In genomic region chr7:128217972-128218652, GRCh38 we compare ENCODE assay signal across 15 cellular contexts. TPM values are rescaled to one million over a fixed set of nuclear protein-coding genes. Genes with fewer than 3 reads are reported as not detected.
DNase-seq lines count a peak whose midpoint lies in the region; ATAC-seq and TF ChIP-seq lines count a peak whose summit lies in the region.
"Had no signal": no experiment of that assay in that cellular context is flagged by ENCODE, and none has a peak within 500 bp of the region (broad histone marks: within the 10 kb centered on the region; RNA-seq: fewer than 3 reads in every experiment).

No MANE protein-coding gene starts in this region.

- no peaks in the 10 kb centered on the region for H3K79me1 ChIP-seq in IMR-90 (ENCODE audit: low read depth in 1 of 2, low read length in 2 of 2)

- H3K56ac ChIP-seq in IMR-90 (ENCODE audit: extremely low read depth, insufficient read depth, low read length): no peak overlapping the region

- H3K4me3 Mint-ChIP-seq in CD14-positive monocyte (no peak overlapping the region), mesothelial cell of epicardium (no peak overlapping the region)

- H2BK15ac ChIP-seq in IMR-90 (ENCODE audit: low read depth, low read length): 0 out of 3 replicates have a peak overlapping the region, but pooled peaks have one; percentile 78

- H3K18ac ChIP-seq in IMR-90 (ENCODE audit: low read depth, low read length): no peak overlapping the region; the same call in 1 of the 2 replicates

- CTCF ChIA-PET in IMR-90 (lab: Yijun Ruan, JAX): interaction anchor here (1.1 kb wide), 1 partner anchor 12 kb away, joined by 4 read pairs; no protein-coding TSS in a partner anchor

- no peak overlapping the region for H4K91ac ChIP-seq in IMR-90 (ENCODE audit: insufficient read depth, low read depth, low read length)

- H3K9ac ChIP-seq in IMR-90 (ENCODE audit: low read depth, low read length): no peak overlapping the region
- no peak overlapping the region for H3K9ac ChIP-seq in colonic mucosa (ENCODE audit: low read depth in 2 of 2, low read length in 2 of 2)

- no peak overlapping the region for H3K4me2 ChIP-seq in IMR-90 (ENCODE audit: low read depth, low read length)

- ATAC-seq in IMR-90 (ENCODE audit: low read depth) (no peak), HG02938 (IDR thresholded peaks at IDR 0.05; ENCODE audit: unreplicated experiment) (no peak)

- TF ChIP-seq CTCF in CD14-positive monocyte (IDR thresholded peaks at IDR 0.05) (peak; percentile 25), IMR-90 (conservative IDR thresholded peaks at IDR 0.05; ENCODE audit: low read depth, low read length) (0 out of 2 replicates have a peak, but pooled peaks have one; percentile 6), VCaP (conservative IDR thresholded peaks at IDR 0.05) (peak; percentile 25), mesothelial cell of epicardium (IDR thresholded peaks at IDR 0.05; ENCODE audit: unreplicated experiment) (peak; percentile 49), colonic mucosa (IDR thresholded peaks at IDR 0.05) (no peak), foreskin fibroblast (IDR thresholded peaks at IDR 0.05; ENCODE audit: low read depth, low read length) (no peak)

- H3K27ac Mint-ChIP-seq in CD14-positive monocyte (peak overlapping the region; percentile 91 to 98 (median 97)), mesothelial cell of epicardium (no peak overlapping the region)

- intact Hi-C loops in CD14-positive monocyte (cut with micrococcal nuclease): loop anchor here (2.0 to 10.0 kb wide), 2 partner anchors 19 to 183 kb away; partner anchors contain the start of gene LRRC4 (in 1 of the 2)
- intact Hi-C loops in IMR-90 (cut with micrococcal nuclease): loop anchor here (10.0 kb wide), 2 partner anchors 713 to 843 kb away; no protein-coding TSS in a partner anchor
- intact Hi-C loops in colonic mucosa (cut with DNase I): no loop called here
- intact Hi-C loops in head of caudate nucleus (cut with DNase I): loop anchor here (10.0 kb wide), 1 partner anchor 273 kb away; no protein-coding TSS in a partner anchor

- no peak overlapping the region for H2BK5ac ChIP-seq in IMR-90 (ENCODE audit: low read depth, low read length, poor library complexity, severe bottlenecking)

- no peak overlapping the region for H3K27ac ChIP-seq in IMR-90 (ENCODE audit: insufficient read depth, low read length)
- no peak overlapping the region for H3K27ac ChIP-seq in VCaP
- no peak overlapping the region for H3K27ac ChIP-seq in colonic mucosa
- H3K27ac ChIP-seq: ascending aorta had no signal

- WGBS in IMR-90 (ENCODE audit: extremely low coverage in 2 of 2, insufficient read length in 1 of 2), 2 experiments: 64% methylated on average over 2 of the region's 9 CpGs; no CpG with 5 or more reads in 1 of the 2 experiments

- TF ChIP-seq RAD21 in IMR-90 (IDR thresholded peaks at IDR 0.05; ENCODE audit: low read length): no peak

- H4K8ac ChIP-seq in IMR-90 (ENCODE audit: low read depth in 2 of 2, low read length in 2 of 2): no peak overlapping the region

- 0 out of 2 replicates have a peak overlapping the region, but pooled peaks have one; percentile 19 for H2BK120ac ChIP-seq in IMR-90 (ENCODE audit: low read depth, low read length)

- no peak overlapping the region for H2AK9ac ChIP-seq in IMR-90 (replicated peaks; ENCODE audit: low read depth, low read length, poor library complexity)

- H2AK5ac ChIP-seq in IMR-90 (ENCODE audit: low read depth, low read length): peak overlapping the region; percentile 51; the same call in 1 of the 2 replicates

- dilution Hi-C loops in IMR-90 (cut with HindIII; ENCODE audit: low sequenced_read_pairs, unreplicated experiment): no loop called here

- peaks cover 0 to 7% of the 10 kb centered on the region in 2 donors for H3K36me3 Mint-ChIP-seq in CD14-positive monocyte
- no peaks in the 10 kb centered on the region for H3K36me3 Mint-ChIP-seq in mesothelial cell of epicardium

- H3K4me1 ChIP-seq in IMR-90 (ENCODE audit: control insufficient read depth, insufficient read depth, low read length) (peaks cover 6% of the 10 kb centered on the region), colonic mucosa (no peaks in the 10 kb centered on the region)
- H3K4me1 ChIP-seq: ascending aorta had no signal

- POLR2A ChIA-PET in IMR-90 (lab: Charles Lee; ENCODE audit: unreplicated experiment): no interaction called here

- H3K9me3 ChIP-seq in IMR-90 (ENCODE audit: control insufficient read depth, insufficient read depth, low read length) (no peaks in the 10 kb centered on the region), colonic mucosa (no peaks in the 10 kb centered on the region)
- H3K9me3 ChIP-seq: ascending aorta had no signal

- no peak overlapping the region for H3K14ac ChIP-seq in IMR-90 (replicated peaks; ENCODE audit: low read depth, low read length)

- no peak overlapping the region; the same call in 1 of the 2 replicates for H3K4ac ChIP-seq in IMR-90 (ENCODE audit: low read depth, low read length)

- H3K4me3 ChIP-seq in IMR-90 (ENCODE audit: insufficient read depth, low read depth, low read length): no peak overlapping the region
- no peak overlapping the region for H3K4me3 ChIP-seq in colonic mucosa
- no peak overlapping the region for H3K4me3 ChIP-seq in foreskin fibroblast (ENCODE audit: low read depth in 1 of 2, low read length in 2 of 2)
- H3K4me3 ChIP-seq: ascending aorta had no signal

- no peaks in the 10 kb centered on the region for H4K20me1 ChIP-seq in IMR-90 (ENCODE audit: insufficient read depth, low read length)

- peaks cover 10% of the 10 kb centered on the region for H3K9me1 ChIP-seq in IMR-90 (ENCODE audit: insufficient read depth, low read length)

- H3K27me3 Mint-ChIP-seq in CD14-positive monocyte (ENCODE audit: low read depth in 3 of 3) (peaks cover 0 to 3% (median 2%) of the 10 kb centered on the region in 3 donors), mesothelial cell of epicardium (ENCODE audit: low read depth) (peaks cover 44% of the 10 kb centered on the region)

- no TSS peak for BruUV-seq in IMR-90 (replicated peaks; lab: Mats Ljungman, UMichigan)

- H2BK20ac ChIP-seq in IMR-90 (ENCODE audit: low read depth, low read length): no peak overlapping the region

- H2AFZ ChIP-seq in IMR-90 (replicated peaks; ENCODE audit: low read length, poor library complexity): no peak overlapping the region

- in situ Hi-C loops in IMR-90 (cut with MboI; ENCODE audit: low sequenced_read_pairs): no loop called here

- H3K9me3 Mint-ChIP-seq in CD14-positive monocyte: peaks cover 0 to 9% (median 2%) of the 10 kb centered on the region in 7 donors
- H3K9me3 Mint-ChIP-seq in mesothelial cell of epicardium: no peaks in the 10 kb centered on the region

- H3K36me3 ChIP-seq in IMR-90 (ENCODE audit: control insufficient read depth, insufficient read depth, low read length) (no peaks in the 10 kb centered on the region), colonic mucosa (no peaks in the 10 kb centered on the region)
- H3K36me3 ChIP-seq: ascending aorta had no signal

- TF ChIP-seq POLR2A in IMR-90 (IDR thresholded peaks at IDR 0.05; ENCODE audit: low read depth, low read length): no peak

- DNase-seq in CD14-positive monocyte (ENCODE audit: low spot score) (no peak), IMR-90 (no peak), mesothelial cell of epicardium (ENCODE audit: low spot score in 2 of 2, unreplicated experiment in 2 of 2) (no peak), colonic mucosa (no peak), head of caudate nucleus (no peak), foreskin fibroblast (no peak)
- DNase-seq: DMS79; erythroblast; NCI-H748 treated with DMSO at 0.1 percent for 48 hours; nucleus accumbens; stimulated activated CD4-positive, alpha-beta T cell treated with anti-CD3 and anti-CD28 coated beads, Interleukin-4, amount 100 ng/mL, for 4 hours had no signal

- H3K27me3 ChIP-seq in IMR-90 (ENCODE audit: control insufficient read depth, insufficient read depth, low read length) (peaks cover 14% of the 10 kb centered on the region), colonic mucosa (no peaks in the 10 kb centered on the region)
- H3K27me3 ChIP-seq: ascending aorta had no signal

- H4K5ac ChIP-seq in IMR-90 (ENCODE audit: low read depth, low read length): no peak overlapping the region

- H3K23ac ChIP-seq in IMR-90 (ENCODE audit: low read depth, low read length): no peak overlapping the region

- H3K4me1 Mint-ChIP-seq in CD14-positive monocyte: peaks cover 71% of the 10 kb centered on the region
- H3K4me1 Mint-ChIP-seq in mesothelial cell of epicardium: peaks cover 2% of the 10 kb centered on the region

TF ChIP-seq in IMR-90, 13 proteins besides CTCF, POLR2A, EP300 and RAD21 (continues in another document):
- TF ChIP-seq RCOR1 (IDR thresholded peaks at IDR 0.05; ENCODE audit: insufficient replicate concordance, low read length): no peak
- no peak for TF ChIP-seq RFX5 (IDR thresholded peaks at IDR 0.05; ENCODE audit: low read depth, low read length)
- TF ChIP-seq MAFK (IDR thresholded peaks at IDR 0.05; ENCODE audit: low read depth, low read length): no peak
- TF ChIP-seq MXI1 (IDR thresholded peaks at IDR 0.05; ENCODE audit: borderline replicate concordance, low read depth, low read length): no peak
- no peak for TF ChIP-seq CEBPB (IDR thresholded peaks at IDR 0.05; ENCODE audit: low read depth, low read length)
- TF ChIP-seq BHLHE40 (IDR thresholded peaks at IDR 0.05; ENCODE audit: low read depth, low read length): no peak
- TF ChIP-seq CHD1 (IDR thresholded peaks at IDR 0.05; ENCODE audit: low read depth, low read length): no peak
- no peak for TF ChIP-seq SMC3 (IDR thresholded peaks at IDR 0.05; ENCODE audit: low read depth, low read length)
- TF ChIP-seq MAZ (IDR thresholded peaks at IDR 0.05; ENCODE audit: borderline replicate concordance, low read depth, low read length): no peak
- no peak for TF ChIP-seq FOS (IDR thresholded peaks at IDR 0.05; ENCODE audit: low read depth, low read length)
- no peak for TF ChIP-seq USF2 (IDR thresholded peaks at IDR 0.05; ENCODE audit: low read depth, low read length)
- TF ChIP-seq NFE2L2 (IDR thresholded peaks at IDR 0.05; ENCODE audit: low read depth, low read length): no peak

RNA-seq across cellular contexts. Expression of gene LEP, which starts 23.0 kb away (rescaled TPM):
- polyA plus RNA-seq in CD14-positive monocyte (under 1 TPM; 0.12 to 0.13 TPM), IMR-90 (2012; rRNA removed) (not detected in 2 replicates)
- total RNA-seq in IMR-90 (2012; rRNA removed) (not detected in 2 replicates), mesothelial cell of epicardium (not detected in 3 replicates), colonic mucosa (under 1 TPM in 1 of 2 donors, not detected in 1; 0.07 TPM)
- not detected in 2 replicates for polyA plus RNA-seq in IMR-90 (2012; cell fraction: cytosol; rRNA removed)
- not detected in 2 replicates for polyA plus RNA-seq in IMR-90 (2012; cell fraction: nucleus; rRNA removed; ENCODE audit: low replicate concordance)
- total RNA-seq: ascending aorta, temporal lobe had no signal

Comparison
In these comparisons a context has a peak if more than half of its experiments do, and no peak if none do; other contexts are left out.
1. CTCF ChIP-seq: peak in CD14-positive monocyte (single experiment), IMR-90 (single experiment), VCaP (single experiment) and mesothelial cell of epicardium (single experiment); none in colonic mucosa (single experiment) and foreskin fibroblast (single experiment).